21 cellular contexts compared by ENCODE assay signal in genomic region chrX:99077099-99077498, GRCh38.
"Had no signal": no experiment of that assay in that cellular context is flagged by ENCODE, and none has a peak within 500 bp of the region (broad histone marks: within the 10 kb centered on the region; RNA-seq: fewer than 3 reads in every experiment).

No MANE protein-coding gene starts in this region.

- DNase-seq: dermis blood vessel endothelial cell; effector memory CD4-positive, alpha-beta T cell; erythroblast; esophagus squamous epithelium; foreskin melanocyte; glutamatergic neuron; hypothalamus; left ventricle myocardium superior; lower lobe of right lung; mucosa of descending colon; naive B cell; right lobe of liver; small intestine; stimulated activated CD4-positive, alpha-beta T cell treated with anti-CD3 and anti-CD28 coated beads, Interleukin-15, amount 100 ng/mL, for 24 hours; stimulated activated CD4-positive, alpha-beta T cell treated with anti-CD3 and anti-CD28 coated beads, Interleukin-2, amount 100 ng/mL, for 48 hours; stimulated activated naive B cell treated with anti-CD40 and anti-IgM and Interleukin-4, amounts not matched to agents 10 μg/mL and 1 μg/mL and 100 μg/mL, for 72 hours; transverse colon had no signal

- H3K9ac ChIP-seq: parathyroid adenoma had no signal

- ATAC-seq: left ventricle myocardium superior; lower lobe of right lung; mucosa of descending colon; natural killer cell treated with Interleukin-12 subunit alpha and Interleukin-12 subunit beta and Interleukin-15 and Interleukin-18, amount 100 ng/mL, for 72 hours; right lobe of liver; stimulated activated naive B cell treated with anti-CD40 and anti-IgM and Interleukin-4, amounts not matched to agents 10 μg/mL and 1 μg/mL and 100 μg/mL, for 72 hours had no signal

- H3K27ac ChIP-seq: coronary artery, esophagus squamous epithelium, lower lobe of right lung, parathyroid adenoma, right lobe of liver, transverse colon, vagina had no signal

- H3K9me3 ChIP-seq: esophagus squamous epithelium, lower lobe of right lung, mucosa of descending colon, right lobe of liver, transverse colon, vagina had no signal

- H3K27me3 ChIP-seq: esophagus squamous epithelium, right lobe of liver, transverse colon, vagina had no signal

- H3K36me3 ChIP-seq: esophagus squamous epithelium, lower lobe of right lung, right lobe of liver, transverse colon, vagina had no signal

- H3K79me2 ChIP-seq: parathyroid adenoma had no signal

- H3K4me1 ChIP-seq: esophagus squamous epithelium, lower lobe of right lung, parathyroid adenoma, right lobe of liver, transverse colon, vagina had no signal

- H3K4me3 ChIP-seq: coronary artery, esophagus squamous epithelium, lower lobe of right lung, mucosa of descending colon, right lobe of liver, transverse colon, vagina had no signal
